8 cellular contexts compared by ENCODE assay signal in the genomic region with DNA sequence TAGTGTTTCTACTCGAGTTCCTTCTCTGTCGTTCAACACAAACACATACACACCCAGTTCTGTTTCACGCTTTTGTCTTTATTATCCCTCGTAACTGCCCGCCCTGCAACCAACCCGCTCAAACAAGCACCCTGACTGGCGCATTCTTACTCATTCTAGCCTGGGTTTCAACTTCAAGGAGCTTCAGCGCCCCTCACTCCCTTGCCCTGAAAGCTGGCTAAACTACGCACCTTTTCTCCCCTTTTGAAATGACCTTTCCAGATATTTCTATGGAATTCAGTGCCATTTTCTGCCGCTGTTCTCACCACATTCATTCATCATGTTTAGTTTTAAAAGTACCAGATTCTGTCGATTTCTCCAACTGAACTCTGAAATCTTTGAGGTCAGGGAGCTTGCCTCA. TPM values are rescaled to one million over a fixed set of nuclear protein-coding genes. Genes with fewer than 3 reads are reported as not detected.
DNase-seq lines count a peak whose midpoint lies in the region; ATAC-seq, FAIRE-seq and TF ChIP-seq lines count a peak whose summit lies in the region.

No MANE protein-coding gene starts in this region.

- intact Hi-C loops in kidney (cut with DNase I) = no loop called here

- H3K4me3 ChIP-seq in AG09309 (ENCODE audit: control insufficient read depth, low read depth, low read length) (peak overlapping the region; percentile 77), HUES64 (ENCODE audit: low read length) (peak overlapping the region; percentile 88), kidney (ENCODE audit: low read length in 2 of 2) (peak overlapping the region; percentile 91 to 99)

- H3K36me3 ChIP-seq in HUES64 (ENCODE audit: insufficient read depth, low read length) = no peaks in the 10 kb centered on the region
- no peaks in the 10 kb centered on the region for H3K36me3 ChIP-seq in kidney (ENCODE audit: control insufficient read depth in 1 of 2, insufficient read depth in 2 of 2, low read length in 2 of 2)

- H3K9ac ChIP-seq in HUES64 (ENCODE audit: low read depth, low read length) (no peak overlapping the region), kidney (ENCODE audit: low read length in 2 of 2) (peak overlapping the region; percentile 71 to 85)

- no peak for ATAC-seq in stimulated activated naive CD8-positive, alpha-beta T cell treated with anti-CD3 and anti-CD28 coated beads, Interleukin-15, amount 100 ng/mL, for 72 hours
- ATAC-seq in GM21526 (IDR thresholded peaks at IDR 0.05; ENCODE audit: low FRiP score, unreplicated experiment) (no peak), HG03108 (IDR thresholded peaks at IDR 0.05; ENCODE audit: unreplicated experiment) (no peak)

- no peak for FAIRE-seq in kidney (lab: Jason Lieb, UNC)

- TF ChIP-seq CTCF in AG09309 (IDR thresholded peaks at IDR 0.05; ENCODE audit: control insufficient read depth, insufficient read depth, low read depth, low read length, missing control alignments) = no peak
- TF ChIP-seq CTCF in brain (conservative IDR thresholded peaks at IDR 0.05) = no peak
- no peak for TF ChIP-seq CTCF in kidney (IDR thresholded peaks at IDR 0.05; ENCODE audit: borderline replicate concordance, extremely low read depth, insufficient read depth)

- H3K9me3 Mint-ChIP-seq in brain = no peaks in the 10 kb centered on the region
- no peaks in the 10 kb centered on the region for H3K9me3 Mint-ChIP-seq in stimulated activated naive CD8-positive, alpha-beta T cell treated with anti-CD3 and anti-CD28 coated beads, Interleukin-15, amount 100 ng/mL, for 72 hours

- H3K27me3 Mint-ChIP-seq in brain = peaks cover 19% of the 10 kb centered on the region
- H3K27me3 Mint-ChIP-seq in stimulated activated naive CD8-positive, alpha-beta T cell treated with anti-CD3 and anti-CD28 coated beads, Interleukin-15, amount 100 ng/mL, for 72 hours = no peaks in the 10 kb centered on the region

- peaks cover 48% of the 10 kb centered on the region for H3K27me3 ChIP-seq in HUES64 (ENCODE audit: insufficient read depth, low read length)

- DNase-seq in AG09309 (ENCODE audit: low read depth) = no peak
- no peak for DNase-seq in kidney
- no peak for DNase-seq in stimulated activated naive CD8-positive, alpha-beta T cell treated with anti-CD3 and anti-CD28 coated beads, Interleukin-15, amount 100 ng/mL, for 72 hours
- no peak for DNase-seq in NCI-H1436 (lab: John Stamatoyannopoulos, UW)

- 8% methylated on average over 11 of the region's 11 CpGs for WGBS in HUES64

- H3K4me1 ChIP-seq in HUES64 (ENCODE audit: insufficient read depth, low read length) (peaks cover 4% of the 10 kb centered on the region; the same call in 1 of the 2 replicates), kidney (ENCODE audit: control insufficient read depth in 1 of 2, insufficient read depth in 1 of 2, low read depth in 1 of 2, low read length in 2 of 2) (peaks cover 0 to 8% of the 10 kb centered on the region in 2 donors)

- peak overlapping the region; percentile 90 to 93 (median 92) for H3K4me3 Mint-ChIP-seq in brain
- H3K4me3 Mint-ChIP-seq in stimulated activated naive CD8-positive, alpha-beta T cell treated with anti-CD3 and anti-CD28 coated beads, Interleukin-15, amount 100 ng/mL, for 72 hours = peak overlapping the region; percentile 91 to 94

- H3K27ac Mint-ChIP-seq in brain = peak overlapping the region; percentile 53 to 94 (median 63)
- peak overlapping the region; percentile 77 to 95 for H3K27ac Mint-ChIP-seq in stimulated activated naive CD8-positive, alpha-beta T cell treated with anti-CD3 and anti-CD28 coated beads, Interleukin-15, amount 100 ng/mL, for 72 hours

- no peak overlapping the region for H3K27ac ChIP-seq in HUES64 (ENCODE audit: low read depth, low read length)
- peak overlapping the region; percentile 58 to 75 for H3K27ac ChIP-seq in kidney (ENCODE audit: low read depth in 2 of 2, low read length in 2 of 2)

- H3K36me3 Mint-ChIP-seq in brain = no peaks in the 10 kb centered on the region

- H3K4me1 Mint-ChIP-seq in brain = peaks cover 38% of the 10 kb centered on the region
- H3K4me1 Mint-ChIP-seq in stimulated activated naive CD8-positive, alpha-beta T cell treated with anti-CD3 and anti-CD28 coated beads, Interleukin-15, amount 100 ng/mL, for 72 hours = peaks cover 37% of the 10 kb centered on the region

- H3K9me3 ChIP-seq in HUES64 (ENCODE audit: insufficient read depth, low read depth, low read length) (no peaks in the 10 kb centered on the region), kidney (ENCODE audit: control insufficient read depth in 1 of 2, low read length in 2 of 2) (no peaks in the 10 kb centered on the region)

RNA-seq across cellular contexts. Expression of a gene that starts 0.7 kb away (rescaled TPM):
- 8.9 TPM for polyA plus RNA-seq in HUES64 (2013, experiment 1 of 2)
- 7.9 TPM for polyA plus RNA-seq in HUES64 (2013, experiment 2 of 2)
- polyA plus RNA-seq in brain (ENCODE audit: insufficient read depth, low read depth, low replicate concordance) (28.5 TPM), kidney (ENCODE audit: insufficient read depth, low read depth, low replicate concordance) (46.5 TPM)
- total RNA-seq in kidney = 76.2 TPM
